In genomic region chr4:84966382-84967291, GRCh38 we compare ENCODE assay signal across 8 cellular contexts. TPM values are rescaled to one million over a fixed set of nuclear protein-coding genes. Genes with fewer than 3 reads are reported as not detected.
DNase-seq lines count a peak whose midpoint lies in the region; ATAC-seq and TF ChIP-seq lines count a peak whose summit lies in the region.

Gene WDFY3 (minus strand): TSS chr4:84966690. CDS start chr4:84860591, 106,099 bp downstream.

- H3K9me3 ChIP-seq in PC-3 (ENCODE audit: low read length): no peaks in the 10 kb centered on the region
- no peaks in the 10 kb centered on the region for H3K9me3 ChIP-seq in parathyroid adenoma (ENCODE audit: control insufficient read depth, low read length)

- H3K4me1 ChIP-seq in PC-3 (ENCODE audit: insufficient read depth, low read length): peaks cover 18% of the 10 kb centered on the region
- no peaks in the 10 kb centered on the region for H3K4me1 ChIP-seq in parathyroid adenoma

- no TSS peak for BruUV-seq in PC-3 (replicated peaks; lab: Mats Ljungman, UMichigan)

- H3K36me3 ChIP-seq in PC-3 (ENCODE audit: low read depth, low read length): no peaks in the 10 kb centered on the region
- no peaks in the 10 kb centered on the region for H3K36me3 ChIP-seq in brain microvascular endothelial cell (replicated peaks)
- no peaks in the 10 kb centered on the region for H3K36me3 ChIP-seq in parathyroid adenoma (ENCODE audit: control insufficient read depth, insufficient read depth, low read length)

- H3K27me3 ChIP-seq in PC-3 (ENCODE audit: low read length): no peaks in the 10 kb centered on the region
- H3K27me3 ChIP-seq in brain microvascular endothelial cell (replicated peaks): no peaks in the 10 kb centered on the region
- H3K27me3 ChIP-seq in parathyroid adenoma (ENCODE audit: control insufficient read depth, insufficient read depth, low read length): no peaks in the 10 kb centered on the region

- H3K4me2 ChIP-seq in PC-3 (ENCODE audit: low read length) (peak within 1 kb of the TSS; percentile 83), parathyroid adenoma (ENCODE audit: low read length) (peak within 1 kb of the TSS; percentile 81)

- no peaks in the 10 kb centered on the region for H3F3A ChIP-seq in PC-3 (ENCODE audit: low read length, unreplicated experiment)

- intact Hi-C loops in PC-3 (cut with micrococcal nuclease): loop anchor here (2.0 to 10.0 kb wide), 3 partner anchors 52 to 164 kb away; no protein-coding TSS in a partner anchor

- H3K9ac ChIP-seq in PC-3 (ENCODE audit: low read length): peak within 1 kb of the TSS; percentile 70
- peak within 1 kb of the TSS; percentile 43 for H3K9ac ChIP-seq in parathyroid adenoma

- peak; percentile 55 for ATAC-seq in GM18498 (IDR thresholded peaks at IDR 0.05; ENCODE audit: unreplicated experiment)
- peak; percentile 89 for ATAC-seq in PC-3
- ATAC-seq in HG03520 (IDR thresholded peaks at IDR 0.05; ENCODE audit: unreplicated experiment): no peak

- H3K4me3 ChIP-seq in Jurkat, Clone E6-1 (ENCODE audit: low read length): peak within 1 kb of the TSS; percentile 66
- H3K4me3 ChIP-seq in PC-3 (ENCODE audit: low read length) (peak within 1 kb of the TSS; percentile 77), brain microvascular endothelial cell (ENCODE audit: low read depth, low read length) (peak within 1 kb of the TSS; percentile 80), parathyroid adenoma (ENCODE audit: low read depth, low read length) (peak within 1 kb of the TSS; percentile 80)

- H2AFZ ChIP-seq in PC-3 (ENCODE audit: low read length) (peak within 1 kb of the TSS; percentile 88), parathyroid adenoma (peak within 1 kb of the TSS; percentile 89)

- peak; percentile 10 for TF ChIP-seq CTCF in AG09319 (IDR thresholded peaks at IDR 0.05; ENCODE audit: low read depth, low read length)
- TF ChIP-seq CTCF in PC-3 (conservative IDR thresholded peaks at IDR 0.05; ENCODE audit: low read depth, low read length): no peak
- peak; percentile 25 for TF ChIP-seq CTCF in brain microvascular endothelial cell (IDR thresholded peaks at IDR 0.05; ENCODE audit: low read depth, low read length, missing control alignments)
- TF ChIP-seq CTCF in parathyroid adenoma (IDR thresholded peaks at IDR 0.05): no peak

- peak within 1 kb of the TSS; percentile 60 for H3K27ac ChIP-seq in PC-3 (ENCODE audit: low read length)
- H3K27ac ChIP-seq in brain microvascular endothelial cell: peak within 1 kb of the TSS; percentile 73
- peak within 1 kb of the TSS; percentile 79 for H3K27ac ChIP-seq in parathyroid adenoma

- in situ Hi-C loops in brain microvascular endothelial cell (cut with HindIII; ENCODE audit: low pct_ligation_motif_present, low sequenced_read_pairs): no loop called here

- H4K20me1 ChIP-seq in PC-3 (ENCODE audit: low read length): no peaks in the 10 kb centered on the region

- H3K79me2 ChIP-seq in PC-3 (ENCODE audit: low read length) (peaks cover 43% of the 10 kb centered on the region), parathyroid adenoma (peaks cover 15% of the 10 kb centered on the region)

- CTCF ChIA-PET in PC-3 (lab: Charles Lee): interaction anchor here (0.7 to 1.4 kb wide), 3 partner anchors 216 to 388 kb away, joined by 4 to 5 read pairs (median 5); no protein-coding TSS in a partner anchor

- POLR2A ChIA-PET in PC-3 (lab: Charles Lee; ENCODE audit: unreplicated experiment): interaction anchor here (0.6 to 0.7 kb wide), 2 partner anchors 688 to 1968 kb away, joined by 4 to 8 read pairs; partner anchors contain the start of gene AFF1

- DNase-seq in AG09319 (ENCODE audit: extremely low read depth, low read depth) (peak; percentile 75), PC-3 (peak; percentile 80), brain microvascular endothelial cell (peak; percentile 89), hepatic stellate cell (ENCODE audit: low spot score) (peak; percentile 90)
- peak; percentile 62 for DNase-seq in Jurkat, Clone E6-1 (ENCODE audit: low read depth, low spot score)

- H3K9me2 ChIP-seq in PC-3 (replicated peaks; ENCODE audit: low read length): no peaks in the 10 kb centered on the region

RNA-seq across cellular contexts. Expression of gene WDFY3, which starts in this region (rescaled TPM):
- polyA plus RNA-seq in Jurkat, Clone E6-1 (2012; ENCODE audit: insufficient read depth, insufficient read length): 3.1 TPM
- total RNA-seq in PC-3 (2014; rRNA removed): 23.1 and 38.2 TPM in 2 replicates

Comparison
In these comparisons a context has a peak if more than half of its experiments do, and no peak if none do; other contexts are left out.
1. CTCF ChIP-seq: peak in AG09319 (single experiment) and brain microvascular endothelial cell (single experiment); none in PC-3 (single experiment) and parathyroid adenoma (single experiment).
2. Peak in every context shown above with its lines, with median percentiles within 50 percentile points of each other: DNase-seq, H3K4me3 ChIP-seq and H3K27ac ChIP-seq.